1 cellular context compared by ENCODE assay signal in genomic region chr17:48873212-48873611, GRCh38.
TF ChIP-seq lines count a peak whose summit lies in the region.

No MANE protein-coding gene starts in this region.

TF ChIP-seq in IMR-90, 13 proteins besides CTCF, POLR2A, EP300 and RAD21:
- TF ChIP-seq FOS (IDR thresholded peaks at IDR 0.05; ENCODE audit: low read depth, low read length) (no peak), USF2 (IDR thresholded peaks at IDR 0.05; ENCODE audit: low read depth, low read length) (no peak), MAFK (IDR thresholded peaks at IDR 0.05; ENCODE audit: low read depth, low read length) (no peak), RFX5 (IDR thresholded peaks at IDR 0.05; ENCODE audit: low read depth, low read length) (no peak), ELK1 (IDR thresholded peaks at IDR 0.05; ENCODE audit: borderline replicate concordance, low read depth, low read length) (no peak), RCOR1 (IDR thresholded peaks at IDR 0.05; ENCODE audit: insufficient replicate concordance, low read length) (no peak), MXI1 (IDR thresholded peaks at IDR 0.05; ENCODE audit: borderline replicate concordance, low read depth, low read length) (no peak), BHLHE40 (IDR thresholded peaks at IDR 0.05; ENCODE audit: low read depth, low read length) (no peak), CEBPB (IDR thresholded peaks at IDR 0.05; ENCODE audit: low read depth, low read length) (no peak), MAZ (IDR thresholded peaks at IDR 0.05; ENCODE audit: borderline replicate concordance, low read depth, low read length) (no peak), SMC3 (IDR thresholded peaks at IDR 0.05; ENCODE audit: low read depth, low read length) (no peak), CHD1 (IDR thresholded peaks at IDR 0.05; ENCODE audit: low read depth, low read length) (no peak), NFE2L2 (IDR thresholded peaks at IDR 0.05; ENCODE audit: low read depth, low read length) (no peak)
